ENCODE assay signal across 1 cellular context in the genomic region with DNA sequence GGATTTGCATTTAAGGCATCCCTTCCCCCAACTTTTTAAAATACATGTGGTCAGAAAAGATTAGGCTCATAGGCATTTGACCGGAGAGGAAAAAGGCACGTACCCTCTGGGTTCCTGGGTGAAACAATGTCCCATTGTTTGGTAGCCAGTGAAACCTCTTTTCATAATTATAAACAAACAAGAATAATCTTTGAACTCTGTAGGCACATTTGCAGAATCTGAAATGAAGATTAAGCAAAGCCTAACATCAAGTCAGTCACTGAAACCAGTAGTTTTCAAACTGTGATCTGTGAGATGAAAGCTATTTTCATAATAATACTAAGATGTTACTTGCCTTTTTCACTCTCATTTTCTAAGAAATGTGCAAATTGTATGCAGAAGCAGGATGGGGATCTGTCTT.
TF ChIP-seq lines count a peak whose summit lies in the region.

No MANE protein-coding gene starts in this region.

TF ChIP-seq in HepG2, 621 proteins besides CTCF, POLR2A, EP300 and RAD21 (continued from another document and continues in another):
- TF ChIP-seq, protein P1, sequence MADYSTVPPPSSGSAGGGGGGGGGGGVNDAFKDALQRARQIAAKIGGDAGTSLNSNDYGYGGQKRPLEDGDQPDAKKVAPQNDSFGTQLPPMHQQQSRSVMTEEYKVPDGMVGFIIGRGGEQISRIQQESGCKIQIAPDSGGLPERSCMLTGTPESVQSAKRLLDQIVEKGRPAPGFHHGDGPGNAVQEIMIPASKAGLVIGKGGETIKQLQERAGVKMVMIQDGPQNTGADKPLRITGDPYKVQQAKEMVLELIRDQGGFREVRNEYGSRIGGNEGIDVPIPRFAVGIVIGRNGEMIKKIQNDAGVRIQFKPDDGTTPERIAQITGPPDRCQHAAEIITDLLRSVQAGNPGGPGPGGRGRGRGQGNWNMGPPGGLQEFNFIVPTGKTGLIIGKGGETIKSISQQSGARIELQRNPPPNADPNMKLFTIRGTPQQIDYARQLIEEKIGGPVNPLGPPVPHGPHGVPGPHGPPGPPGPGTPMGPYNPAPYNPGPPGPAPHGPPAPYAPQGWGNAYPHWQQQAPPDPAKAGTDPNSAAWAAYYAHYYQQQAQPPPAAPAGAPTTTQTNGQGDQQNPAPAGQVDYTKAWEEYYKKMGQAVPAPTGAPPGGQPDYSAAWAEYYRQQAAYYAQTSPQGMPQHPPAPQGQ (CRISPR knock-in tag; IDR thresholded peaks at IDR 0.05; ENCODE audit: borderline replicate concordance), result no peak
- no peak for TF ChIP-seq MIER2 (CRISPR knock-in tag; IDR thresholded peaks at IDR 0.05)
- TF ChIP-seq HDAC1 (CRISPR knock-in tag; IDR thresholded peaks at IDR 0.05), result peak; percentile 33; the same call in 1 of the 2 replicates
- no peak for TF ChIP-seq MED8 (CRISPR knock-in tag; IDR thresholded peaks at IDR 0.05; ENCODE audit: insufficient replicate concordance)
- peak; percentile 55 for TF ChIP-seq POGZ (CRISPR knock-in tag; IDR thresholded peaks at IDR 0.05)
- no peak for TF ChIP-seq SRF (IDR thresholded peaks at IDR 0.05; ENCODE audit: low read depth, low read length)
- no peak for TF ChIP-seq EHMT2 (IDR thresholded peaks at IDR 0.05; ENCODE audit: borderline replicate concordance, low read depth, low read length)
- TF ChIP-seq, protein P2, sequence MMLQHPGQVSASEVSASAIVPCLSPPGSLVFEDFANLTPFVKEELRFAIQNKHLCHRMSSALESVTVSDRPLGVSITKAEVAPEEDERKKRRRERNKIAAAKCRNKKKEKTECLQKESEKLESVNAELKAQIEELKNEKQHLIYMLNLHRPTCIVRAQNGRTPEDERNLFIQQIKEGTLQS (CRISPR knock-in tag; IDR thresholded peaks at IDR 0.05), result no peak
- no peak for TF ChIP-seq ZSCAN12 (CRISPR knock-in tag; IDR thresholded peaks at IDR 0.05)
- peak; percentile 33; the same call in 1 of the 2 replicates for TF ChIP-seq RXRB (CRISPR knock-in tag; IDR thresholded peaks at IDR 0.05; ENCODE audit: borderline replicate concordance)
- TF ChIP-seq SOX13 (IDR thresholded peaks at IDR 0.05), result peak; percentile 89
- peak in 1 of 2 experiments; percentile 97; a peak in 2 of 4 replicates for TF ChIP-seq SOX13 (CRISPR knock-in tag; conservative IDR thresholded peaks at IDR 0.05 in 1 of 2, IDR thresholded peaks at IDR 0.05 in 1 of 2)
- TF ChIP-seq SRSF1 (optimal IDR thresholded peaks at IDR 0.05; ENCODE audit: low read depth, low read length), result no peak
- TF ChIP-seq ZNF281 (CRISPR knock-in tag; IDR thresholded peaks at IDR 0.05; ENCODE audit: borderline replicate concordance), result peak; percentile 85
- TF ChIP-seq NCOA2 (CRISPR knock-in tag; IDR thresholded peaks at IDR 0.05), result peak; percentile 78
- TF ChIP-seq ZNF431 (CRISPR knock-in tag; IDR thresholded peaks at IDR 0.05; ENCODE audit: borderline replicate concordance, low read depth), result no peak
- no peak for TF ChIP-seq DPF2 (CRISPR knock-in tag; IDR thresholded peaks at IDR 0.05; ENCODE audit: borderline replicate concordance, low read depth)
- TF ChIP-seq, protein P3, sequence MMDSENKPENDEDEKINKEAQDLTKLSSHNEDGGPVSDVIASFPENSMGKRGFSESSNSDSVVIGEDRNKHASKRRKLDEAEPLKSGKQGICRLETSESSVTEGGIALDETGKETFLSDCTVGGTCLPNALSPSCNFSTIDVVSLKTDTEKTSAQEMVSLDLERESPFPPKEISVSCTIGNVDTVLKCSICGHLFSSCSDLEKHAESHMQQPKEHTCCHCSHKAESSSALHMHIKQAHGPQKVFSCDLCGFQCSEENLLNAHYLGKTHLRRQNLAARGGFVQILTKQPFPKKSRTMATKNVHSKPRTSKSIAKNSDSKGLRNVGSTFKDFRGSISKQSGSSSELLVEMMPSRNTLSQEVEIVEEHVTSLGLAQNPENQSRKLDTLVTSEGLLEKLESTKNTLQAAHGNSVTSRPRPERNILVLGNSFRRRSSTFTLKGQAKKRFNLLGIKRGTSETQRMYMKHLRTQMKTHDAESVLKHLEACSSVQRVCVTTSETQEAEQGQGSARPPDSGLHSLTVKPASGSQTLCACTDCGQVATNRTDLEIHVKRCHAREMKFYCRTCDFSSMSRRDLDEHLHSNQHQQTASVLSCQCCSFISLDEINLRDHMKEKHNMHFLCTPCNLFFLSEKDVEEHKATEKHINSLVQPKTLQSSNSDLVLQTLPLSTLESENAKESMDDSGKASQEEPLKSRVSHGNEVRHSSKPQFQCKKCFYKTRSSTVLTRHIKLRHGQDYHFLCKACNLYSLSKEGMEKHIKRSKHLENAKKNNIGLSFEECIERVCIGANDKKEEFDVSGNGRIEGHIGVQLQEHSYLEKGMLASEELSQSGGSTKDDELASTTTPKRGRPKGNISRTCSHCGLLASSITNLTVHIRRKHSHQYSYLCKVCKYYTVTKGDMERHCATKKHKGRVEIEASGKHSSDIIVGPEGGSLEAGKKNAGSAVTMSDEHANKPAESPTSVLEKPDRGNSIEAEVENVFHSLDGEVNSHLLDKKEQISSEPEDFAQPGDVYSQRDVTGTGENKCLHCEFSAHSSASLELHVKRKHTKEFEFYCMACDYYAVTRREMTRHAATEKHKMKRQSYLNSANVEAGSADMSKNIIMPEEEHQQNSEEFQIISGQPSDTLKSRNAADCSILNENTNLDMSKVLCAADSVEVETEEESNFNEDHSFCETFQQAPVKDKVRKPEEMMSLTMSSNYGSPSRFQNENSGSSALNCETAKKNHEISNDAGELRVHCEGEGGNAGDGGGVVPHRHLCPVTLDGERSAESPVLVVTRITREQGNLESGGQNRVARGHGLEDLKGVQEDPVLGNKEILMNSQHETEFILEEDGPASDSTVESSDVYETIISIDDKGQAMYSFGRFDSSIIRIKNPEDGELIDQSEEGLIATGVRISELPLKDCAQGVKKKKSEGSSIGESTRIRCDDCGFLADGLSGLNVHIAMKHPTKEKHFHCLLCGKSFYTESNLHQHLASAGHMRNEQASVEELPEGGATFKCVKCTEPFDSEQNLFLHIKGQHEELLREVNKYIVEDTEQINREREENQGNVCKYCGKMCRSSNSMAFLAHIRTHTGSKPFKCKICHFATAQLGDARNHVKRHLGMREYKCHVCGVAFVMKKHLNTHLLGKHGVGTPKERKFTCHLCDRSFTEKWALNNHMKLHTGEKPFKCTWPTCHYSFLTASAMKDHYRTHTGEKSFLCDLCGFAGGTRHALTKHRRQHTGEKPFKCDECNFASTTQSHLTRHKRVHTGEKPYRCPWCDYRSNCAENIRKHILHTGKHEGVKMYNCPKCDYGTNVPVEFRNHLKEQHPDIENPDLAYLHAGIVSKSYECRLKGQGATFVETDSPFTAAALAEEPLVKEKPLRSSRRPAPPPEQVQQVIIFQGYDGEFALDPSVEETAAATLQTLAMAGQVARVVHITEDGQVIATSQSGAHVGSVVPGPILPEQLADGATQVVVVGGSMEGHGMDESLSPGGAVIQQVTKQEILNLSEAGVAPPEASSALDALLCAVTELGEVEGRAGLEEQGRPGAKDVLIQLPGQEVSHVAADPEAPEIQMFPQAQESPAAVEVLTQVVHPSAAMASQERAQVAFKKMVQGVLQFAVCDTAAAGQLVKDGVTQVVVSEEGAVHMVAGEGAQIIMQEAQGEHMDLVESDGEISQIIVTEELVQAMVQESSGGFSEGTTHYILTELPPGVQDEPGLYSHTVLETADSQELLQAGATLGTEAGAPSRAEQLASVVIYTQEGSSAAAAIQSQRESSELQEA (CRISPR knock-in tag; IDR thresholded peaks at IDR 0.05; ENCODE audit: not compliant biosample characterization), result no peak
- TF ChIP-seq, protein P4, sequence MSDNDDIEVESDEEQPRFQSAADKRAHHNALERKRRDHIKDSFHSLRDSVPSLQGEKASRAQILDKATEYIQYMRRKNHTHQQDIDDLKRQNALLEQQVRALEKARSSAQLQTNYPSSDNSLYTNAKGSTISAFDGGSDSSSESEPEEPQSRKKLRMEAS (IDR thresholded peaks at IDR 0.05), result peak; percentile 43; the same call in 1 of the 2 replicates
- TF ChIP-seq SMAD3 (CRISPR knock-in tag; IDR thresholded peaks at IDR 0.05), result 0 out of 2 replicates have a peak, but pooled peaks have one; percentile 29
- TF ChIP-seq SETDB1 (CRISPR knock-in tag; IDR thresholded peaks at IDR 0.05; ENCODE audit: borderline replicate concordance), result no peak
- TF ChIP-seq ZMYM4 (CRISPR knock-in tag; IDR thresholded peaks at IDR 0.05), result peak; percentile 61
- TF ChIP-seq ZBTB21 (CRISPR knock-in tag; IDR thresholded peaks at IDR 0.05), result no peak
- no peak for TF ChIP-seq SOX6 (IDR thresholded peaks at IDR 0.05)
- TF ChIP-seq SOX6 (CRISPR knock-in tag; IDR thresholded peaks at IDR 0.05), result peak; percentile 96
- TF ChIP-seq CREB1 (IDR thresholded peaks at IDR 0.05), result no peak
- peak; percentile 17; the same call in 1 of the 2 replicates for TF ChIP-seq CREB1 (CRISPR knock-in tag; IDR thresholded peaks at IDR 0.05)
- 0 out of 2 replicates have a peak, but pooled peaks have one; percentile 41 for TF ChIP-seq NR2F2 (IDR thresholded peaks at IDR 0.05; ENCODE audit: borderline replicate concordance, low read depth)
- no peak for TF ChIP-seq MAFF (IDR thresholded peaks at IDR 0.05; ENCODE audit: low read depth, low read length)
- no peak for TF ChIP-seq ZNF704 (CRISPR knock-in tag; IDR thresholded peaks at IDR 0.05; ENCODE audit: borderline replicate concordance)
- TF ChIP-seq ZNF382 (CRISPR knock-in tag; IDR thresholded peaks at IDR 0.05; ENCODE audit: borderline replicate concordance), result no peak
- TF ChIP-seq ZNF543 (CRISPR knock-in tag; IDR thresholded peaks at IDR 0.05), result no peak
- TF ChIP-seq FOXA3 (CRISPR knock-in tag; IDR thresholded peaks at IDR 0.05), result peak; percentile 51
- TF ChIP-seq, protein P5, sequence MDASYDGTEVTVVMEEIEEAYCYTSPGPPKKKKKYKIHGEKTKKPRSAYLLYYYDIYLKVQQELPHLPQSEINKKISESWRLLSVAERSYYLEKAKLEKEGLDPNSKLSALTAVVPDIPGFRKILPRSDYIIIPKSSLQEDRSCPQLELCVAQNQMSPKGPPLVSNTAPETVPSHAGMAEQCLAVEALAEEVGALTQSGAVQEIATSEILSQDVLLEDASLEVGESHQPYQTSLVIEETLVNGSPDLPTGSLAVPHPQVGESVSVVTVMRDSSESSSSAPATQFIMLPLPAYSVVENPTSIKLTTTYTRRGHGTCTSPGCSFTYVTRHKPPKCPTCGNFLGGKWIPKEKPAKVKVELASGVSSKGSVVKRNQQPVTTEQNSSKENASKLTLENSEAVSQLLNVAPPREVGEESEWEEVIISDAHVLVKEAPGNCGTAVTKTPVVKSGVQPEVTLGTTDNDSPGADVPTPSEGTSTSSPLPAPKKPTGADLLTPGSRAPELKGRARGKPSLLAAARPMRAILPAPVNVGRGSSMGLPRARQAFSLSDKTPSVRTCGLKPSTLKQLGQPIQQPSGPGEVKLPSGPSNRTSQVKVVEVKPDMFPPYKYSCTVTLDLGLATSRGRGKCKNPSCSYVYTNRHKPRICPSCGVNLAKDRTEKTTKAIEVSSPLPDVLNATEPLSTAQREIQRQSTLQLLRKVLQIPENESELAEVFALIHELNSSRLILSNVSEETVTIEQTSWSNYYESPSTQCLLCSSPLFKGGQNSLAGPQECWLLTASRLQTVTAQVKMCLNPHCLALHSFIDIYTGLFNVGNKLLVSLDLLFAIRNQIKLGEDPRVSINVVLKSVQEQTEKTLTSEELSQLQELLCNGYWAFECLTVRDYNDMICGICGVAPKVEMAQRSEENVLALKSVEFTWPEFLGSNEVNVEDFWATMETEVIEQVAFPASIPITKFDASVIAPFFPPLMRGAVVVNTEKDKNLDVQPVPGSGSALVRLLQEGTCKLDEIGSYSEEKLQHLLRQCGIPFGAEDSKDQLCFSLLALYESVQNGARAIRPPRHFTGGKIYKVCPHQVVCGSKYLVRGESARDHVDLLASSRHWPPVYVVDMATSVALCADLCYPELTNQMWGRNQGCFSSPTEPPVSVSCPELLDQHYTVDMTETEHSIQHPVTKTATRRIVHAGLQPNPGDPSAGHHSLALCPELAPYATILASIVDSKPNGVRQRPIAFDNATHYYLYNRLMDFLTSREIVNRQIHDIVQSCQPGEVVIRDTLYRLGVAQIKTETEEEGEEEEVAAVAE (CRISPR knock-in tag; IDR thresholded peaks at IDR 0.05; ENCODE audit: borderline replicate concordance), result no peak
- TF ChIP-seq NR2C2 (CRISPR knock-in tag; IDR thresholded peaks at IDR 0.05; ENCODE audit: borderline replicate concordance), result no peak
- no peak for TF ChIP-seq FOXP1 (IDR thresholded peaks at IDR 0.05)
- TF ChIP-seq FOXP1 (CRISPR knock-in tag; IDR thresholded peaks at IDR 0.05), result peak; percentile 32; the same call in 1 of the 2 replicates
- peak; percentile 26; the same call in 1 of the 2 replicates for TF ChIP-seq PITX1 (CRISPR knock-in tag; IDR thresholded peaks at IDR 0.05)
- peak; percentile 28; the same call in 1 of the 2 replicates for TF ChIP-seq ZNF232 (CRISPR knock-in tag; IDR thresholded peaks at IDR 0.05; ENCODE audit: borderline replicate concordance)
- peak; percentile 40; the same call in 1 of the 2 replicates for TF ChIP-seq RARA (CRISPR knock-in tag; IDR thresholded peaks at IDR 0.05)
